11 cellular contexts compared by ENCODE assay signal in genomic region chr10:70742537-70743429, GRCh38. TPM values are rescaled to one million over a fixed set of nuclear protein-coding genes. Genes with fewer than 3 reads are reported as not detected.
A peak's percentile ranks its signal among the peaks of the same experiment; 100 is the strongest.
DNase-seq lines count a peak whose midpoint lies in the region; ATAC-seq, FAIRE-seq and TF ChIP-seq lines count a peak whose summit lies in the region.
"Had no signal": no experiment of that assay in that cellular context is flagged by ENCODE, and none has a peak within 500 bp of the region (broad histone marks: within the 10 kb centered on the region; RNA-seq: fewer than 3 reads in every experiment).

No MANE protein-coding gene starts in this region.

- no peak overlapping the region for H3K23ac ChIP-seq in IMR-90 (ENCODE audit: low read depth, low read length)

- no peak overlapping the region for H3K56ac ChIP-seq in IMR-90 (ENCODE audit: extremely low read depth, insufficient read depth, low read length)

- peak overlapping the region; percentile 48 for H2AFZ ChIP-seq in IMR-90 (replicated peaks; ENCODE audit: low read length, poor library complexity)

- WGBS in A549 (ENCODE audit: missing lambda C conversion rate) = 46% methylated on average over 8 of the region's 8 CpGs
- 50% methylated on average over 1 of the region's 8 CpGs; no CpG with 5 or more reads in 1 of the 2 experiments for WGBS in IMR-90 (ENCODE audit: extremely low coverage in 2 of 2, insufficient read length in 1 of 2), 2 experiments

- H3K79me1 ChIP-seq in IMR-90 (ENCODE audit: low read depth in 1 of 2, low read length in 2 of 2) = no peaks in the 10 kb centered on the region

- H3K36me3 Mint-ChIP-seq in chondrocyte (ENCODE audit: low read depth) = peaks cover 11% of the 10 kb centered on the region

- peaks cover 20% of the 10 kb centered on the region for H3K4me1 Mint-ChIP-seq in chondrocyte (ENCODE audit: low read depth)

- peak overlapping the region; percentile 14; the same call in 1 of the 2 replicates for H3K14ac ChIP-seq in IMR-90 (replicated peaks; ENCODE audit: low read depth, low read length)

- DNase-seq in A549 (ENCODE audit: low read depth in 1 of 2, low spot score in 1 of 2) = no peak
- peak; percentile 72 for DNase-seq in IMR-90
- DNase-seq in chondrocyte (ENCODE audit: low spot score) = peak; percentile 22
- peak; percentile 50 for DNase-seq in lower lobe of right lung
- no peak for DNase-seq in T-helper 9 cell
- no peak for DNase-seq in middle frontal gyrus (ENCODE audit: extremely low spot score, low spot score)
- no peak for DNase-seq in A673 (ENCODE audit: low spot score)
- no peak for DNase-seq in NCI-H2227 (lab: John Stamatoyannopoulos, UW; ENCODE audit: unreplicated experiment)
- DNase-seq: NCI-H1417 treated with DMSO at 0.1 percent for 48 hours had no signal

- TF ChIP-seq EP300 in A549 (IDR thresholded peaks at IDR 0.05) = no peak

- H3K27ac Mint-ChIP-seq in chondrocyte (ENCODE audit: unreplicated experiment) = no peak overlapping the region

- H3K9me1 ChIP-seq in IMR-90 (ENCODE audit: insufficient read depth, low read length) = peaks cover 3% of the 10 kb centered on the region; the same call in 1 of the 2 replicates

- no peak overlapping the region for H2AK9ac ChIP-seq in IMR-90 (replicated peaks; ENCODE audit: low read depth, low read length, poor library complexity)

- H4K91ac ChIP-seq in IMR-90 (ENCODE audit: insufficient read depth, low read depth, low read length) = peak overlapping the region; percentile 49; the same call in 1 of the 2 replicates

- POLR2A ChIA-PET in A549 (lab: Yijun Ruan, JAX) (no interaction called here), IMR-90 (lab: Charles Lee; ENCODE audit: unreplicated experiment) (no interaction called here), A673 (lab: Charles Lee; ENCODE audit: low non-redundant PET) (no interaction called here)

- intact Hi-C loops in IMR-90 (cut with micrococcal nuclease) (no loop called here), lower lobe of right lung (cut with DNase I) (no loop called here), A673 (cut with micrococcal nuclease; ENCODE audit: unreplicated experiment) (no loop called here)

- H4K8ac ChIP-seq in IMR-90 (ENCODE audit: low read depth in 2 of 2, low read length in 2 of 2) = peak overlapping the region in 1 of 2 experiments; percentile 62; a peak in 1 of 4 replicates

- CTCF ChIA-PET in A549 (lab: Yijun Ruan, JAX) (interaction anchor here (0.7 to 1.4 kb wide), 3 partner anchors 9 to 184 kb away, joined by 3 to 4 read pairs (median 3); no protein-coding TSS in a partner anchor), IMR-90 (lab: Yijun Ruan, JAX) (no interaction called here), A673 (lab: Charles Lee) (no interaction called here)

- TF ChIP-seq CTCF in A549 (IDR thresholded peaks at IDR 0.05) (no peak), IMR-90 (conservative IDR thresholded peaks at IDR 0.05; ENCODE audit: low read depth, low read length) (no peak), chondrocyte (IDR thresholded peaks at IDR 0.05) (no peak), lower lobe of right lung (IDR thresholded peaks at IDR 0.05) (no peak), A673 (conservative IDR thresholded peaks at IDR 0.05; ENCODE audit: low read depth, low read length) (no peak)

- peak overlapping the region; percentile 54; the same call in 1 of the 2 replicates for H2BK20ac ChIP-seq in IMR-90 (ENCODE audit: low read depth, low read length)

- H2BK15ac ChIP-seq in IMR-90 (ENCODE audit: low read depth, low read length) = peak overlapping the region; percentile 66; the same call in 1 of the 3 replicates

- H4K5ac ChIP-seq in IMR-90 (ENCODE audit: low read depth, low read length) = peak overlapping the region; percentile 83; the same call in 1 of the 2 replicates

- no peak overlapping the region for H2BK5ac ChIP-seq in IMR-90 (ENCODE audit: low read depth, low read length, poor library complexity, severe bottlenecking)

- H3K9me3 ChIP-seq in A549 (no peaks in the 10 kb centered on the region), IMR-90 (ENCODE audit: control insufficient read depth, insufficient read depth, low read length) (peaks cover 3% of the 10 kb centered on the region), lower lobe of right lung (no peaks in the 10 kb centered on the region), A673 (ENCODE audit: low read depth, low read length, poor library complexity, severe bottlenecking) (no peaks in the 10 kb centered on the region)
- H3K9me3 ChIP-seq: neutrophil had no signal

- H3K4ac ChIP-seq in IMR-90 (ENCODE audit: low read depth, low read length) = peak overlapping the region; percentile 62; the same call in 1 of the 2 replicates

- TF ChIP-seq POLR2A in A549 (IDR thresholded peaks at IDR 0.05; ENCODE audit: low read length) (no peak), IMR-90 (IDR thresholded peaks at IDR 0.05; ENCODE audit: low read depth, low read length) (no peak)

- H3K36me3 ChIP-seq in IMR-90 (ENCODE audit: control insufficient read depth, insufficient read depth, low read length) (no peaks in the 10 kb centered on the region), lower lobe of right lung (no peaks in the 10 kb centered on the region), A673 (ENCODE audit: insufficient read depth, low read length, poor library complexity, severe bottlenecking) (no peaks in the 10 kb centered on the region)
- H3K36me3 ChIP-seq: neutrophil had no signal

- no peak overlapping the region for H3K4me3 Mint-ChIP-seq in chondrocyte (ENCODE audit: unreplicated experiment)

- no peak overlapping the region for H3K4me2 ChIP-seq in A549
- H3K4me2 ChIP-seq in IMR-90 (ENCODE audit: low read depth, low read length) = peak overlapping the region; percentile 23

- dilution Hi-C loops in IMR-90 (cut with HindIII; ENCODE audit: low sequenced_read_pairs, unreplicated experiment) = no loop called here

- TF ChIP-seq RAD21 in A549 (conservative IDR thresholded peaks at IDR 0.05 in 1 of 2, IDR thresholded peaks at IDR 0.05 in 1 of 2) (no peak), IMR-90 (IDR thresholded peaks at IDR 0.05; ENCODE audit: low read length) (no peak)

- peak overlapping the region; percentile 41; the same call in 1 of the 2 replicates for H2BK120ac ChIP-seq in IMR-90 (ENCODE audit: low read depth, low read length)

- H3K27me3 ChIP-seq in IMR-90 (ENCODE audit: control insufficient read depth, insufficient read depth, low read length) (peaks cover 8% of the 10 kb centered on the region), lower lobe of right lung (ENCODE audit: low read depth) (no peaks in the 10 kb centered on the region), A673 (replicated peaks; ENCODE audit: insufficient read depth, low read depth, low read length, poor library complexity) (no peaks in the 10 kb centered on the region)
- H3K27me3 ChIP-seq: neutrophil had no signal

- in situ Hi-C loops in IMR-90 (cut with MboI; ENCODE audit: low sequenced_read_pairs) = no loop called here

- H3K9ac ChIP-seq in IMR-90 (ENCODE audit: low read depth, low read length) = no peak overlapping the region

- no peaks in the 10 kb centered on the region for H3K4me1 ChIP-seq in A549
- peaks cover 5% of the 10 kb centered on the region; the same call in 1 of the 2 replicates for H3K4me1 ChIP-seq in IMR-90 (ENCODE audit: control insufficient read depth, insufficient read depth, low read length)
- H3K4me1 ChIP-seq in lower lobe of right lung = peaks cover 22% of the 10 kb centered on the region
- H3K4me1 ChIP-seq in A673 (ENCODE audit: insufficient read depth, low read length, poor library complexity, severe bottlenecking) = no peaks in the 10 kb centered on the region

- BruUV-seq in IMR-90 (replicated peaks; lab: Mats Ljungman, UMichigan) = no TSS peak
- BruUV-seq in A673 (replicated peaks; lab: Mats Ljungman, UMichigan) = no TSS peak

- H3K18ac ChIP-seq in IMR-90 (ENCODE audit: low read depth, low read length) = peak overlapping the region; percentile 87

- H3K27ac ChIP-seq in A549 (no peak overlapping the region), IMR-90 (ENCODE audit: insufficient read depth, low read length) (peak overlapping the region; percentile 68; the same call in 1 of the 2 replicates), lower lobe of right lung (peak overlapping the region; percentile 34), A673 (ENCODE audit: low read depth, low read length, poor library complexity, severe bottlenecking) (no peak overlapping the region)
- H3K27ac ChIP-seq: neutrophil had no signal

- H3K4me3 ChIP-seq in A549 (no peak overlapping the region), IMR-90 (ENCODE audit: insufficient read depth, low read depth, low read length) (no peak overlapping the region), lower lobe of right lung (no peak overlapping the region), A673 (ENCODE audit: low read depth, low read length, poor library complexity, severe bottlenecking) (no peak overlapping the region)

- peaks cover 3% of the 10 kb centered on the region for H3K9me3 Mint-ChIP-seq in chondrocyte (ENCODE audit: low read depth)

- no peaks in the 10 kb centered on the region for H3K27me3 Mint-ChIP-seq in chondrocyte (ENCODE audit: low read depth)

- peak overlapping the region; percentile 42; the same call in 1 of the 2 replicates for H2AK5ac ChIP-seq in IMR-90 (ENCODE audit: low read depth, low read length)

- no peaks in the 10 kb centered on the region for H4K20me1 ChIP-seq in IMR-90 (ENCODE audit: insufficient read depth, low read length)

- FAIRE-seq in A549 (lab: Jason Lieb, UNC) = no peak

- ATAC-seq in A549 (no peak), IMR-90 (ENCODE audit: low read depth) (peak; percentile 78), lower lobe of right lung (peak; percentile 59 to 68)

TF ChIP-seq in A549, 52 proteins besides CTCF, POLR2A, EP300 and RAD21:
- TF ChIP-seq MAZ (IDR thresholded peaks at IDR 0.05; ENCODE audit: borderline replicate concordance, low read depth, low read length) (no peak), MAFK (IDR thresholded peaks at IDR 0.05; ENCODE audit: partially characterized antibody) (peak; percentile 40)

TF ChIP-seq in IMR-90, 13 proteins besides CTCF, POLR2A, EP300 and RAD21 (continues in another document):
- TF ChIP-seq MAFK (IDR thresholded peaks at IDR 0.05; ENCODE audit: low read depth, low read length) = peak; percentile 21; the same call in 1 of the 2 replicates

RNA-seq across cellular contexts. Expression of gene TBATA, which starts 42.4 kb away (rescaled TPM):
- polyA plus RNA-seq in A549 (2011; rRNA removed) = not detected in 2 replicates
- not detected in 2 replicates for polyA plus RNA-seq in A549 (2012; cell fraction: cytosol; rRNA removed)
- not detected in 2 replicates for polyA plus RNA-seq in A549 (2012; cell fraction: nucleus; rRNA removed)
- polyA plus RNA-seq in A549 (2017; fragmentation: RNase III; extraction: RNeasy Plus Mini Kit Qiagen cat#74134 plus additional on column Dnase treatment) = not detected in 3 replicates
- polyA minus RNA-seq in A549 (2011; rRNA and poly(A)+ RNA removed) = not detected in 2 replicates
- total RNA-seq in IMR-90 (2012; rRNA removed) = not detected in 2 replicates
- not detected in 2 replicates for polyA plus RNA-seq in IMR-90 (2012; rRNA removed)
- polyA plus RNA-seq in IMR-90 (2012; cell fraction: cytosol; rRNA removed) = not detected in 2 replicates
- not detected in 2 replicates for polyA plus RNA-seq in IMR-90 (2012; cell fraction: nucleus; rRNA removed; ENCODE audit: low replicate concordance)
- not detected in 3 replicates for total RNA-seq in chondrocyte
- total RNA-seq in lower lobe of right lung = not detected
- not detected in 2 replicates for total RNA-seq in A673 (2021)
- polyA plus RNA-seq: esophagus had no signal

Comparison
In these comparisons a context has a peak if more than half of its experiments do, and no peak if none do; other contexts are left out.
1. ATAC-seq: peak in IMR-90 (single experiment) and lower lobe of right lung (2 of 2); none in A549 (0 of 2).
2. DNase-seq: peak in IMR-90 (single experiment), chondrocyte (single experiment) and lower lobe of right lung (single experiment); none in A549 (0 of 2), T-helper 9 cell (single experiment), middle frontal gyrus (single experiment), A673 (single experiment) and NCI-H2227 (single experiment).
3. H3K27ac ChIP-seq: peak in IMR-90 (single experiment) and lower lobe of right lung (single experiment); none in A549 (0 of 2) and A673 (single experiment).